ENCODE assay signal across 20 cellular contexts in the genomic region with DNA sequence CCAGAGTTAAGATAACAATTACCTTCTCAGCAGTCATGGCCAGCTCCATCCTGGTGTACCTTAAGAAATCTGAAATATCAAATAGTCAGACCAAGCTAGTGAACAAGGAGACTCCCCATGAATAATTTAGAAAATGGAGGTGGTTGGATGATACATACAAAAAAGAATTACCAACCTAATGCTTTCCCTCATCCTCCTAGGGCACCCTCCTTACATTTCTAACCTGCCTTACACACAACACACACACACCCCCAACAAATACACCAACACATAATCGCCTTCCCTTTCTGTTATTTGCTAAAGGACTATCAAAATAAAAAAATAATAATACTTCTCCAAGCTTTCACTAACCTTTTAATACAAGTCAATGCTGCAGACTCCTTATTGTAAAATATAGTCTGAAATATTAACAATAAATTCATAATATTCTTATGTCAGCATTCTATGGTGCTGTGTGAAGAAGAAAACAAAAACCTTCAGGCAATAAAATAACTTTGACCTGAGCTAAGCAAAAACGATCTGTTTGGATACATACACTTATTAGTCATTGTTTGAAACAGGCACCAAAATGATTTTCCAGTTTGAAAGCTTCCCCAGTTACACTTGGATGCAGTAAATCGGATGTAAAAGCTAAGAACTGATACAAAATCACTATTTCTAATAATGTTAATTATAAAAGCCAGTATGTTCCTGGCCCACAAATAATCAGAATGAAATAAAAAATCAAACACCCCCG. TPM values are rescaled to one million over a fixed set of nuclear protein-coding genes. Genes with fewer than 3 reads are reported as not detected.
A peak's percentile ranks its signal among the peaks of the same experiment; 100 is the strongest.
DNase-seq lines count a peak whose midpoint lies in the region; TF ChIP-seq lines count a peak whose summit lies in the region.
"Had no signal": no experiment of that assay in that cellular context is flagged by ENCODE, and none has a peak within 500 bp of the region (broad histone marks: within the 10 kb centered on the region; RNA-seq: fewer than 3 reads in every experiment).

No MANE protein-coding gene starts in this region.

- TF ChIP-seq POLR2A in adrenal gland (IDR thresholded peaks at IDR 0.05), result no peak

- peak overlapping the region; percentile 87 for H3K27ac Mint-ChIP-seq in chondrocyte (ENCODE audit: unreplicated experiment)
- no peak overlapping the region for H3K27ac Mint-ChIP-seq in neural progenitor cell
- H3K27ac Mint-ChIP-seq: activated CD4-positive, alpha-beta T cell treated with anti-CD3 and anti-CD28 coated beads, Interleukin-2, amount 10 ng/mL, durations not matched to agents 24 days and 14 days; stimulated activated effector memory CD8-positive, alpha-beta T cell treated with anti-CD3 and anti-CD28 coated beads, Interleukin-12 subunit alpha, Interleukin-12 subunit beta, amount 100 ng/mL, for 72 hours had no signal

- H3K27me3 ChIP-seq in MG63 (no peaks in the 10 kb centered on the region), neural progenitor cell (peaks cover 100% of the 10 kb centered on the region), H7 (ENCODE audit: control insufficient read depth, insufficient read depth, low read length) (peaks cover 98% of the 10 kb centered on the region), adrenal gland (peaks cover 51% of the 10 kb centered on the region)

- H3K36me3 ChIP-seq in MG63 (no peaks in the 10 kb centered on the region), neural progenitor cell (no peaks in the 10 kb centered on the region), H7 (replicated peaks; ENCODE audit: control insufficient read depth, insufficient read depth, low read length) (no peaks in the 10 kb centered on the region), adrenal gland (replicated peaks in 1 of 2) (no peaks in the 10 kb centered on the region)

- no peak overlapping the region for H3K9ac ChIP-seq in neural progenitor cell
- H3K9ac ChIP-seq: parathyroid adenoma had no signal

- H2AFZ ChIP-seq in neural progenitor cell (replicated peaks), result no peak overlapping the region
- H2AFZ ChIP-seq: parathyroid adenoma had no signal

- no peaks in the 10 kb centered on the region for H3K9me3 ChIP-seq in MG63
- no peaks in the 10 kb centered on the region for H3K9me3 ChIP-seq in neural progenitor cell (ENCODE audit: low read depth)
- no peaks in the 10 kb centered on the region for H3K9me3 ChIP-seq in adrenal gland (replicated peaks in 1 of 3)

- no peak for TF ChIP-seq CTCF in AG09309 (IDR thresholded peaks at IDR 0.05; ENCODE audit: control insufficient read depth, insufficient read depth, low read depth, low read length, missing control alignments)
- no peak for TF ChIP-seq CTCF in chondrocyte (IDR thresholded peaks at IDR 0.05)
- TF ChIP-seq CTCF in neural progenitor cell (IDR thresholded peaks at IDR 0.05), result no peak
- TF ChIP-seq CTCF in adrenal gland (IDR thresholded peaks at IDR 0.05), result no peak

- peaks cover 21% of the 10 kb centered on the region for H3F3A ChIP-seq in neural progenitor cell (ENCODE audit: low read depth)

- intact Hi-C loops in adrenal gland (cut with DNase I), result no loop called here

- H3K4me1 ChIP-seq in neural progenitor cell, result peaks cover 6% of the 10 kb centered on the region
- peaks cover 4 to 11% of the 10 kb centered on the region in 2 donors for H3K4me1 ChIP-seq in adrenal gland (replicated peaks in 1 of 2)
- H3K4me1 ChIP-seq: parathyroid adenoma had no signal

- DNase-seq in AG09309 (ENCODE audit: low read depth) (no peak), MG63 (no peak), chondrocyte (ENCODE audit: low spot score) (no peak), neural progenitor cell (ENCODE audit: low spot score) (no peak), kidney glomerular epithelial cell (lab: John Stamatoyannopoulos, UW) (no peak), H7 (no peak), NCI-H2227 treated with DMSO at 0.1 percent for 48 hours (lab: John Stamatoyannopoulos, UW) (no peak), adrenal gland (no peak)
- DNase-seq: activated CD4-positive, alpha-beta T cell treated with anti-CD3 and anti-CD28 coated beads, Interleukin-2, amount 10 ng/mL, durations not matched to agents 24 days and 14 days; GDM1; NCI-H1092; NCI-H345; OCI-M1; stimulated activated CD4-positive, alpha-beta T cell treated with anti-CD3 and anti-CD28 coated beads, Interleukin-2, amount 100 ng/mL, for 48 hours; T-helper 1 cell had no signal

- H4K20me1 ChIP-seq in neural progenitor cell (ENCODE audit: low read depth), result peaks cover 88% of the 10 kb centered on the region

- H3K36me3 Mint-ChIP-seq in chondrocyte (ENCODE audit: low read depth) (no peaks in the 10 kb centered on the region), neural progenitor cell (no peaks in the 10 kb centered on the region)

- no peaks in the 10 kb centered on the region for H3K79me2 ChIP-seq in neural progenitor cell (ENCODE audit: low read depth)
- H3K79me2 ChIP-seq: parathyroid adenoma had no signal

- H3K4me3 ChIP-seq in AG09309 (ENCODE audit: control insufficient read depth, low read depth, low read length), result peak overlapping the region; percentile 95
- H3K4me3 ChIP-seq in MG63, result peak overlapping the region; percentile 61
- H3K4me3 ChIP-seq in neural progenitor cell, result no peak overlapping the region
- no peak overlapping the region for H3K4me3 ChIP-seq in H7 (ENCODE audit: insufficient read depth, low read depth, low read length)
- H3K4me3 ChIP-seq in adrenal gland, result no peak overlapping the region

- H3K27ac ChIP-seq in neural progenitor cell (no peak overlapping the region), adrenal gland (no peak overlapping the region)
- H3K27ac ChIP-seq: C4-2B, parathyroid adenoma had no signal

- WGBS in adrenal gland, 4 donors, result 48 to 57% (median 52%) methylated on average over 4 of the region's 4 CpGs

- peaks cover 74% of the 10 kb centered on the region for H3K4me1 Mint-ChIP-seq in chondrocyte (ENCODE audit: low read depth)
- H3K4me1 Mint-ChIP-seq in neural progenitor cell, result peaks cover 17% of the 10 kb centered on the region
- H3K4me1 Mint-ChIP-seq: stimulated activated effector memory CD8-positive, alpha-beta T cell treated with anti-CD3 and anti-CD28 coated beads, Interleukin-12 subunit alpha, Interleukin-12 subunit beta, amount 100 ng/mL, for 72 hours had no signal

- no peak overlapping the region for H3K4me2 ChIP-seq in neural progenitor cell

- H3K27me3 Mint-ChIP-seq in chondrocyte (ENCODE audit: low read depth) (no peaks in the 10 kb centered on the region), neural progenitor cell (ENCODE audit: insufficient read depth, low read depth) (peaks cover 72% of the 10 kb centered on the region)

- H3K9me3 Mint-ChIP-seq in chondrocyte (ENCODE audit: low read depth), result no peaks in the 10 kb centered on the region
- H3K9me3 Mint-ChIP-seq in neural progenitor cell, result no peaks in the 10 kb centered on the region

- H3K4me3 Mint-ChIP-seq in chondrocyte (ENCODE audit: unreplicated experiment) (peak overlapping the region; percentile 88), neural progenitor cell (peak overlapping the region; percentile 78)
- H3K4me3 Mint-ChIP-seq: activated CD4-positive, alpha-beta T cell treated with anti-CD3 and anti-CD28 coated beads, Interleukin-2, amount 10 ng/mL, durations not matched to agents 24 days and 14 days; stimulated activated effector memory CD8-positive, alpha-beta T cell treated with anti-CD3 and anti-CD28 coated beads, Interleukin-12 subunit alpha, Interleukin-12 subunit beta, amount 100 ng/mL, for 72 hours had no signal

RNA-seq across cellular contexts. Expression of a gene that starts 3.4 kb away (rescaled TPM):
- total RNA-seq in MG63 (2014; rRNA removed; shearing (Covaris generic); ENCODE audit: low replicate concordance), result 8.9 and 22.8 TPM in 2 replicates
- 26.5 to 31.8 TPM (median 26.9 TPM) in 3 replicates for total RNA-seq in chondrocyte
- total RNA-seq in neural progenitor cell (ENCODE audit: low replicate concordance), result not detected in 2 replicates
- 0.18 and 2.3 TPM in 2 replicates for total RNA-seq in H7 (2014; rRNA removed; shearing (Covaris generic))
- 10 to 100 TPM in 4 of 8 donors, 1 to 10 TPM in 4; 1.8 to 16.3 (median 10.5) TPM for total RNA-seq in adrenal gland
- 10 to 100 TPM in 1 of 3 donors, 1 to 10 TPM in 2; 1.9 to 17.9 (median 3.0) TPM for polyA plus RNA-seq in adrenal gland
- total RNA-seq: HT-29, lung microvascular endothelial cell had no signal

RNA-seq across cellular contexts. Expression of a gene that starts 31.2 kb away (rescaled TPM):
- not detected in 2 replicates for total RNA-seq in MG63 (2014; rRNA removed; shearing (Covaris generic); ENCODE audit: low replicate concordance)
- total RNA-seq in chondrocyte (not detected in 3 replicates), neural progenitor cell (ENCODE audit: low replicate concordance) (not detected in 2 replicates), adrenal gland (not detected)
- total RNA-seq in H7 (2014; rRNA removed; shearing (Covaris generic)), result not detected in 2 replicates
- polyA plus RNA-seq in adrenal gland, result not detected
- total RNA-seq: activated CD4-positive, alpha-beta T cell treated with anti-CD3 and anti-CD28 coated beads, Interleukin-2, amount 10 ng/mL, durations not matched to agents 24 days and 14 days; HT-29; lung microvascular endothelial cell had no signal

Comparison
In these comparisons a context has a peak if more than half of its experiments do, and no peak if none do; other contexts are left out.
1. H3K4me3 ChIP-seq: peak in AG09309 (single experiment) and MG63 (single experiment); none in neural progenitor cell (single experiment), H7 (single experiment) and adrenal gland (0 of 4).